Comparison of ENCODE assay signal across 13 cellular contexts in genomic region chr1:218371927-218372672, GRCh38. TPM values are rescaled to one million over a fixed set of nuclear protein-coding genes. Genes with fewer than 3 reads are reported as not detected.
DNase-seq lines count a peak whose midpoint lies in the region; TF ChIP-seq lines count a peak whose summit lies in the region.
"Had no signal": no experiment of that assay in that cellular context is flagged by ENCODE, and none has a peak within 500 bp of the region (broad histone marks: within the 10 kb centered on the region; RNA-seq: fewer than 3 reads in every experiment).

No MANE protein-coding gene starts in this region.

- peaks cover 0 to 9% (median 2%) of the 10 kb centered on the region in 4 donors for H3K4me1 ChIP-seq in liver (ENCODE audit: control insufficient read depth in 4 of 4, insufficient read depth in 4 of 4, low read length in 3 of 4)
- peaks cover 47% of the 10 kb centered on the region for H3K4me1 ChIP-seq in PC-9 (replicated peaks; ENCODE audit: insufficient read depth)

- CTCF ChIA-PET in PC-9 (lab: Charles Lee) = no interaction called here

- peaks cover 26% of the 10 kb centered on the region for H3K36me3 Mint-ChIP-seq in type B pancreatic cell

- H3K27me3 Mint-ChIP-seq in type B pancreatic cell = no peaks in the 10 kb centered on the region

- H3K9me3 ChIP-seq in liver (ENCODE audit: control insufficient read depth in 4 of 4, low read length in 3 of 4) (no peaks in the 10 kb centered on the region), PC-9 (ENCODE audit: insufficient read depth, low read depth) (no peaks in the 10 kb centered on the region)
- H3K9me3 ChIP-seq: esophagus muscularis mucosa had no signal

- no peak for TF ChIP-seq RAD21 in liver (IDR thresholded peaks at IDR 0.05)

- no peak overlapping the region for H3K27ac Mint-ChIP-seq in type B pancreatic cell
- H3K27ac Mint-ChIP-seq: stimulated activated naive CD8-positive, alpha-beta T cell treated with anti-CD3 and anti-CD28 coated beads, Interleukin-15, amount 100 ng/mL, for 72 hours had no signal

- H3K36me3 ChIP-seq in liver (ENCODE audit: control insufficient read depth in 4 of 4, insufficient read depth in 3 of 4, low read depth in 1 of 4, low read length in 3 of 4) (no peaks in the 10 kb centered on the region), PC-9 (ENCODE audit: low read depth) (peaks cover 25% of the 10 kb centered on the region; the same call in 1 of the 2 replicates)

- TF ChIP-seq CTCF in liver (IDR thresholded peaks at IDR 0.05; ENCODE audit: low read depth, low read length, missing input control) (no peak), type B pancreatic cell (conservative IDR thresholded peaks at IDR 0.05) (no peak), PC-9 (conservative IDR thresholded peaks at IDR 0.05) (no peak)

- H3K4me1 Mint-ChIP-seq in type B pancreatic cell (ENCODE audit: unreplicated experiment) = peaks cover 56% of the 10 kb centered on the region

- H3K79me2 ChIP-seq in PC-9 (ENCODE audit: low read depth) = peaks cover 76% of the 10 kb centered on the region

- no peaks in the 10 kb centered on the region for H3K9me3 Mint-ChIP-seq in type B pancreatic cell
- H3K9me3 Mint-ChIP-seq: stimulated activated naive CD8-positive, alpha-beta T cell treated with anti-CD3 and anti-CD28 coated beads, Interleukin-15, amount 100 ng/mL, for 72 hours had no signal

- BruUV-seq in PC-9 (replicated peaks; lab: Mats Ljungman, UMichigan) = no TSS peak

- DNase-seq in NCI-H2107 treated with DMSO at 0.1 percent for 48 hours (lab: John Stamatoyannopoulos, UW; ENCODE audit: unreplicated experiment) = peak; percentile 84
- DNase-seq in type B pancreatic cell (ENCODE audit: extremely low spot score, unreplicated experiment) = no peak
- no peak for DNase-seq in PC-9
- no peak for DNase-seq in NCI-H526 treated with DMSO at 0.1 percent for 48 hours (lab: John Stamatoyannopoulos, UW)
- DNase-seq in NCI-H1436 treated with DMSO at 0.1 percent for 48 hours (lab: John Stamatoyannopoulos, UW) = no peak
- DNase-seq: activated T-cell treated with anti-CD3 and anti-CD28 coated beads for 4 hours; GOT3; stimulated activated naive CD8-positive, alpha-beta T cell treated with anti-CD3 and anti-CD28 coated beads, Interleukin-15, amount 100 ng/mL, for 72 hours had no signal

- no peaks in the 10 kb centered on the region for H3K9me2 ChIP-seq in PC-9 (ENCODE audit: insufficient read depth)

- H3K9ac ChIP-seq in liver (ENCODE audit: low read depth in 1 of 2, low read length in 2 of 2) = no peak overlapping the region

- no peak overlapping the region for H2AFZ ChIP-seq in PC-9

- peak overlapping the region; percentile 55 for H3K27ac ChIP-seq in cingulate gyrus (ENCODE audit: low read depth, low read length)
- H3K27ac ChIP-seq in liver (ENCODE audit: low read depth in 1 of 2, low read length in 2 of 2) = no peak overlapping the region
- H3K27ac ChIP-seq in PC-9 = no peak overlapping the region
- H3K27ac ChIP-seq: SK-N-MC had no signal

- H3K4me3 ChIP-seq in liver (ENCODE audit: low read depth in 1 of 3, low read length in 3 of 3) (no peak overlapping the region), PC-9 (no peak overlapping the region)
- H3K4me3 ChIP-seq: esophagus muscularis mucosa, GM12878, SK-N-MC had no signal

- peak overlapping the region; percentile 58 for H3K4me3 Mint-ChIP-seq in type B pancreatic cell
- H3K4me3 Mint-ChIP-seq: stimulated activated naive CD8-positive, alpha-beta T cell treated with anti-CD3 and anti-CD28 coated beads, Interleukin-15, amount 100 ng/mL, for 72 hours had no signal

- H4K20me1 ChIP-seq in PC-9 (ENCODE audit: insufficient read depth) = no peaks in the 10 kb centered on the region

- 52% methylated on average over 8 of the region's 8 CpGs for WGBS in liver

- intact Hi-C loops in PC-9 (cut with micrococcal nuclease; ENCODE audit: unreplicated experiment) = no loop called here

- POLR2A ChIA-PET in PC-9 (lab: Charles Lee; ENCODE audit: unreplicated experiment) = no interaction called here

- peaks cover 34% of the 10 kb centered on the region for H3F3A ChIP-seq in PC-9 (ENCODE audit: insufficient read depth, low read depth)

- H3K27me3 ChIP-seq in liver (ENCODE audit: control insufficient read depth in 4 of 4, insufficient read depth in 4 of 4, low read length in 3 of 4) (no peaks in the 10 kb centered on the region), PC-9 (ENCODE audit: insufficient read depth, low read depth) (no peaks in the 10 kb centered on the region)
- H3K27me3 ChIP-seq: esophagus muscularis mucosa had no signal

- H3K4me2 ChIP-seq in PC-9 = no peak overlapping the region

TF ChIP-seq in liver, 16 proteins besides CTCF, POLR2A, EP300 and RAD21:
- TF ChIP-seq RXRA (IDR thresholded peaks at IDR 0.05) (peak in 1 of 2 donors; percentile 16), HNF4G (IDR thresholded peaks at IDR 0.05) (no peak), ATF3 (IDR thresholded peaks at IDR 0.05) (peak; percentile 21), SP1 (IDR thresholded peaks at IDR 0.05) (no peak), GABPA (IDR thresholded peaks at IDR 0.05 in 1 of 2, conservative IDR thresholded peaks at IDR 0.05 in 1 of 2) (no peak), MAX (IDR thresholded peaks at IDR 0.05) (peak; percentile 16), HNF4A (conservative IDR thresholded peaks at IDR 0.05) (peak; percentile 49 to 56)

RNA-seq across cellular contexts. Expression of gene TGFB2, which starts 27.0 kb away (rescaled TPM):
- total RNA-seq in liver (under 1 TPM; 0.51 to 0.75 TPM), type B pancreatic cell (ENCODE audit: low replicate concordance) (18.4 and 207 TPM in 2 replicates), PC-9 (2021) (65.7 and 74.3 TPM in 2 replicates)
- under 1 TPM; 0.21 to 0.31 TPM for polyA plus RNA-seq in liver

Comparison
In these comparisons a context has a peak if more than half of its experiments do, and no peak if none do; other contexts are left out.
1. RNA of gene TGFB2, which starts 27.0 kb away (total RNA-seq): 18.4 to 207 TPM in type B pancreatic cell and 65.7 to 74.3 TPM in PC-9; 0.51 to 0.75 TPM in liver; every median in the first group is over 10 times any median in the second.